Comparison of ENCODE assay signal across 12 cellular contexts in the genomic region with DNA sequence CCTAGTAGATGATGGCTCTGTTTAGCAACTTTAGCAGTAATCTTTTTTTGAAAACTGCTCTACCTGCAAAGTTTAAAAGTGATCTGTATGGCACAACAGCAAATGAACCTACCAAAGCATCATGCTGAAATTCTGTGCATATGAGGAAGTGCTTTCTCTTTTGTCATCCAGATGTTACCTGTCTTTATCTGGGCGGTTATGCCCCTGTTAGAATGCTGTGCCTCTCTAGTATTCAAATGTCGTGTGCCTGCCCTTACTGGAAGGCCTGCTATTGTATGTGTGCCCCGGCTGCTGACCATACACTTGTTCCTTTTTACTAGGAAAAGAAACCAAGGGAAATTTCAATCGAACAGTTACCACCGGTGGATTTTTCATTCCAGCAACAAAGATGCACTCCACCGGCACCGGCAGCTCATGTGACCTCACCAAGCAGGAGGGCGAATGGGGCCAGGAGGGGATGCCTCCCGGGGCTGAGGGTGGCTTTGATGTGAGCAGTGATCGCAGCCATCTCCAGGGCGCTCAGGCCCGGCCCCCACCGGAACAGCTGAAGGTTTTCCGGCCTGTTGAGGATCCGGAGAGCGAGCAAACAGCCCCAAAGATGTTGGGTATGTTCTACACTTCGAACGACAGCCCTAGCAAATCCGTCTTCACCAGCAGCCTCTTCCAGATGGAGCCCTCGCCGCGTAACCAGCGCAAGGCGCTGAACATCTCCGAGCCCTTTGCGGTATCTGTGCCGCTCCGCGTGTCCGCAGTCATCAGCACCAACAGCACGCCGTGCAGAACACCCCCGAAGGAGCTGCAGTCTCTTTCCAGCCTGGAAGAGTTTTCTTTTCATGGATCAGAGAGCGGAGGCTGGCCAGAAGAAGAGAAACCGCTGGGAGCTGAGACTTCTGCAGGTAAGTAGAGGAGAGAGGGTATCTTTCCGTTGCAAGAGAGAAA.
DNase-seq lines count a peak whose midpoint lies in the region; ATAC-seq lines count a peak whose summit lies in the region.
"Had no signal": no experiment of that assay in that cellular context is flagged by ENCODE, and none has a peak within 500 bp of the region (broad histone marks: within the 10 kb centered on the region; RNA-seq: fewer than 3 reads in every experiment).

No MANE protein-coding gene starts in this region.

- H3K27me3 ChIP-seq in HAP-1 (ENCODE audit: low read depth): no peaks in the 10 kb centered on the region

- H3K4me3 ChIP-seq in HAP-1: no peak overlapping the region

- in situ Hi-C loops in HAP-1 (cut with MboI; ENCODE audit: low sequenced_read_pairs): no loop called here

- no peaks in the 10 kb centered on the region for H3K36me3 ChIP-seq in HAP-1 (replicated peaks)

- DNase-seq in germinal center (ENCODE audit: low spot score): peak; percentile 11
- DNase-seq in NCI-H2196 (lab: John Stamatoyannopoulos, UW; ENCODE audit: unreplicated experiment): no peak
- DNase-seq in UCSD-AML1 (lab: John Stamatoyannopoulos, UW; ENCODE audit: unreplicated experiment): no peak
- no peak for DNase-seq in kidney glomerular epithelial cell (lab: John Stamatoyannopoulos, UW)
- DNase-seq in HAP-1 (ENCODE audit: low spot score in 2 of 2): no peak
- DNase-seq: activated CD4-positive, alpha-beta T cell treated with anti-CD3 and anti-CD28 coated beads for 4 hours; activated naive CD8-positive, alpha-beta T cell treated with anti-CD3 and anti-CD28 coated beads, Interleukin-2, amount 50 U/mL, for 24 hours; Calu3; NCI-H2081 had no signal

- H3K9me3 ChIP-seq in HAP-1: no peaks in the 10 kb centered on the region

- ATAC-seq in GM18867 (IDR thresholded peaks at IDR 0.05; ENCODE audit: unreplicated experiment) (peak; percentile 73), GM21526 (IDR thresholded peaks at IDR 0.05; ENCODE audit: low FRiP score, unreplicated experiment) (peak; percentile 80), HG03139 (IDR thresholded peaks at IDR 0.05; ENCODE audit: unreplicated experiment) (peak; percentile 48)
- ATAC-seq: activated naive CD8-positive, alpha-beta T cell treated with anti-CD3 and anti-CD28 coated beads, Interleukin-2, amount 50 U/mL, for 24 hours had no signal

- H3K4me1 ChIP-seq in HAP-1: peaks cover 4% of the 10 kb centered on the region
